In the genomic region with DNA sequence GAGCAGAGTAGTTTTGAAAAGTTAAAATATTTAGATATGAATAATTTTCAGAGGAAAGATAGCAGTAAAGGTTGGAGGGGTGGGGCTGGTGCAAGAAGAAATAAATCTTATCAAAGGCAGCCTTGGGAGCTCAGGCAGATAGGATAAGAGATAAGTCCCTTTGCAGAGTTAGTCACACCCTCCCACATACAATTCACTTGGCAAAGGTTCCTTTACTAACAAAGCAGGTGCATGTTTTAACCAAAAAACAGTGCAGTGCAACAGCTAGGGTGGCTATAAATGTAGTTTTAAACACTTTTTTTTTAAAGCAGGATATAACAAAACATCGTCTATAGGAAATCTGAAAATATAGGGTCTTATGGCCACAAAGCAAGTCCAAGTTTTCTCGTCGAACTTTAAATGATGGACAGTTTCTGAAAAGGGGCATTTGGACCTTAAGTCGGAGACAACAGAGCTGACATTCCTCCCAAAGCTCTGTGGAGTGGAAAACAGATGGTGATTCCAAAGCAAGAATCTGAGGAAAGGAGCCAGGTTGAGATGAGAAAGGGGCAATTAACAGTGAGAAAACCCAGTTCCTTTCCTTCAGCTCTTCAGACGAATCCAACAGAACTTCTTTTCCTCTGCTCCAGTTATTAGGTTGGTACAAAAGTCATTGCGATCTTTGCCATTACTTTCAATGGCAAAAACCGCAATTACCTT, we compare ENCODE assay signal across 12 cellular contexts. TPM values are rescaled to one million over a fixed set of nuclear protein-coding genes. Genes with fewer than 3 reads are reported as not detected.
DNase-seq lines count a peak whose midpoint lies in the region; ATAC-seq, FAIRE-seq and TF ChIP-seq lines count a peak whose summit lies in the region.
"Had no signal": no experiment of that assay in that cellular context is flagged by ENCODE, and none has a peak within 500 bp of the region (broad histone marks: within the 10 kb centered on the region; RNA-seq: fewer than 3 reads in every experiment).

No MANE protein-coding gene starts in this region.

- no peaks in the 10 kb centered on the region for H3K27me3 ChIP-seq in BLaER1
- H3K27me3 ChIP-seq in GM12878 (replicated peaks in 1 of 2; ENCODE audit: control insufficient read depth in 2 of 2, insufficient read depth in 2 of 2, low read length in 1 of 2) = no peaks in the 10 kb centered on the region

- DNase-seq in GM12878 (ENCODE audit: low read depth, low spot score) (no peak), mesothelial cell of epicardium (ENCODE audit: low spot score in 2 of 2, unreplicated experiment in 2 of 2) (no peak), ureter (ENCODE audit: low spot score) (no peak), T-helper 9 cell (no peak)
- DNase-seq in activated T-helper 2 cell treated with anti-CD3 and anti-CD28 coated beads, Interferon-gamma antibody, Interleukin-2, Interleukin-4, amounts not matched to agents 10 μg/mL and 5 μg/mL and 100 μg/mL, durations not matched to agents 14 hours and 24 hours and 36 hours (ENCODE audit: low spot score) = no peak
- DNase-seq: posterior cingulate gyrus; stimulated activated CD4-positive, alpha-beta T cell treated with anti-CD3 and anti-CD28 coated beads, Interleukin-2, amount 100 ng/mL, for 24 hours had no signal

- TF ChIP-seq RAD21 in GM12878 (IDR thresholded peaks at IDR 0.05; ENCODE audit: insufficient read depth, low read depth, low read length) = no peak

- H3K9ac ChIP-seq in BLaER1 (no peak overlapping the region), GM12878 (ENCODE audit: control insufficient read depth, insufficient read depth, low read length) (no peak overlapping the region)

- H3K79me2 ChIP-seq in GM12878 (ENCODE audit: control insufficient read depth, insufficient read depth, low read length) = no peaks in the 10 kb centered on the region

- no peaks in the 10 kb centered on the region for H4K20me1 ChIP-seq in BLaER1
- no peaks in the 10 kb centered on the region for H4K20me1 ChIP-seq in GM12878 (ENCODE audit: control insufficient read depth, insufficient read depth)

- H3K27ac ChIP-seq in BLaER1 (no peak overlapping the region; the same call in 1 of the 2 replicates), HEK293 (ENCODE audit: extremely low read depth, low read depth, low read length) (peak overlapping the region; percentile 44), GM12878 (ENCODE audit: control insufficient read depth, insufficient read depth) (no peak overlapping the region; the same call in 1 of the 2 replicates)

- TF ChIP-seq EP300 in GM12878 (IDR thresholded peaks at IDR 0.05; ENCODE audit: borderline replicate concordance in 1 of 2, control insufficient read depth in 1 of 2, low read depth in 2 of 2, low read length in 2 of 2) = no peak

- H3K27me3 Mint-ChIP-seq in mesothelial cell of epicardium (ENCODE audit: low read depth) = no peaks in the 10 kb centered on the region
- H3K27me3 Mint-ChIP-seq in activated T-helper 2 cell treated with anti-CD3 and anti-CD28 coated beads, Interferon-gamma antibody, Interleukin-2, Interleukin-4, amounts not matched to agents 10 μg/mL and 5 μg/mL and 100 μg/mL, durations not matched to agents 14 hours and 24 hours and 36 hours (ENCODE audit: low read depth) = peaks cover 1% of the 10 kb centered on the region

- CTCF ChIA-PET in HEK293 (lab: Yijun Ruan, JAX) (interaction anchor here (0.6 to 1.2 kb wide), 4 partner anchors 25 to 1532 kb away, joined by 3 to 4 read pairs (median 4); no protein-coding TSS in a partner anchor), GM12878 (lab: Yijun Ruan, JAX) (interaction anchor here (0.9 kb wide), 2 partner anchors 11 to 952 kb away, joined by 3 to 4 read pairs; no protein-coding TSS in a partner anchor)

- H3K4me1 Mint-ChIP-seq in mesothelial cell of epicardium = peaks cover 20% of the 10 kb centered on the region
- peaks cover 25% of the 10 kb centered on the region for H3K4me1 Mint-ChIP-seq in activated T-helper 2 cell treated with anti-CD3 and anti-CD28 coated beads, Interferon-gamma antibody, Interleukin-2, Interleukin-4, amounts not matched to agents 10 μg/mL and 5 μg/mL and 100 μg/mL, durations not matched to agents 14 hours and 24 hours and 36 hours (ENCODE audit: low read depth)

- ATAC-seq in GM12878 (no peak), GM21619 (IDR thresholded peaks at IDR 0.05; ENCODE audit: unreplicated experiment) (no peak)
- ATAC-seq: left lobe of liver had no signal

- H3K4me3 ChIP-seq in BLaER1 (no peak overlapping the region), HEK293 (ENCODE audit: low read depth, low read length) (no peak overlapping the region), GM12878 (no peak overlapping the region)

- no peaks in the 10 kb centered on the region for H3K36me3 ChIP-seq in BLaER1
- no peaks in the 10 kb centered on the region; a peak in 1 of 3 replicates for H3K36me3 ChIP-seq in HEK293 (ENCODE audit: control insufficient read depth in 2 of 2, insufficient read depth in 1 of 2, low read length in 2 of 2)
- H3K36me3 ChIP-seq in GM12878 (ENCODE audit: control insufficient read depth in 2 of 2, insufficient read depth in 2 of 2, low read length in 1 of 2) = no peaks in the 10 kb centered on the region

- H3K36me3 Mint-ChIP-seq in mesothelial cell of epicardium = no peaks in the 10 kb centered on the region
- H3K36me3 Mint-ChIP-seq in activated T-helper 2 cell treated with anti-CD3 and anti-CD28 coated beads, Interferon-gamma antibody, Interleukin-2, Interleukin-4, amounts not matched to agents 10 μg/mL and 5 μg/mL and 100 μg/mL, durations not matched to agents 14 hours and 24 hours and 36 hours (ENCODE audit: low read depth) = no peaks in the 10 kb centered on the region

- TF ChIP-seq CTCF in HEK293 (tag by site-specific recombination; IDR thresholded peaks at IDR 0.05) = no peak
- no peak for TF ChIP-seq CTCF in GM12878 (IDR thresholded peaks at IDR 0.05 in 2 of 3, conservative IDR thresholded peaks at IDR 0.05 in 1 of 3; ENCODE audit: control insufficient read depth in 2 of 3, extremely low read depth in 1 of 3, insufficient read depth in 1 of 3, low read depth in 3 of 3, low read length in 3 of 3)
- no peak for TF ChIP-seq CTCF in mesothelial cell of epicardium (IDR thresholded peaks at IDR 0.05; ENCODE audit: unreplicated experiment)

- 91% methylated on average over 7 of the region's 7 CpGs for WGBS in GM12878 (ENCODE audit: insufficient coverage, insufficient replicate concordance, low lambda C conversion rate, missing lambda C conversion rate)

- intact Hi-C loops in GM12878 (cut with micrococcal nuclease; ENCODE audit: unreplicated experiment) = loop anchor here (2.0 to 5.0 kb wide), 2 partner anchors 38 to 54 kb away; partner anchors contain the start of gene EPHA4
- intact Hi-C loops in activated T-helper 2 cell treated with anti-CD3 and anti-CD28 coated beads, Interferon-gamma antibody, Interleukin-2, Interleukin-4, amounts not matched to agents 10 μg/mL and 5 μg/mL and 100 μg/mL, durations not matched to agents 14 hours and 24 hours and 36 hours (cut with micrococcal nuclease) = loop anchor here (10.0 kb wide), 1 partner anchor 206 kb away; no protein-coding TSS in a partner anchor

- H3K27ac Mint-ChIP-seq in mesothelial cell of epicardium = peak overlapping the region; percentile 1
- H3K27ac Mint-ChIP-seq in activated T-helper 2 cell treated with anti-CD3 and anti-CD28 coated beads, Interferon-gamma antibody, Interleukin-2, Interleukin-4, amounts not matched to agents 10 μg/mL and 5 μg/mL and 100 μg/mL, durations not matched to agents 14 hours and 24 hours and 36 hours = no peak overlapping the region
- H3K27ac Mint-ChIP-seq: activated naive CD4-positive, alpha-beta T cell treated with anti-CD3 and anti-CD28 coated beads for 36 hours had no signal

- H2AFZ ChIP-seq in GM12878 (ENCODE audit: control insufficient read depth, low read depth, low read length) = no peak overlapping the region

- in situ Hi-C loops in GM12878 (cut with MboI) = no loop called here

- RAD21 ChIA-PET in GM12878 (lab: Charles Lee; ENCODE audit: unreplicated experiment) = no interaction called here

- H3K4me2 ChIP-seq in BLaER1 (peak overlapping the region; percentile 61), GM12878 (ENCODE audit: control insufficient read depth, insufficient read depth) (peak overlapping the region; percentile 73; the same call in 1 of the 2 replicates)

- no peak for FAIRE-seq in GM12878 (lab: Jason Lieb, UNC)

- H3K9me3 ChIP-seq in BLaER1 (no peaks in the 10 kb centered on the region), HEK293 (ENCODE audit: control insufficient read depth, insufficient read depth, low read depth, low read length) (no peaks in the 10 kb centered on the region), GM12878 (replicated peaks; ENCODE audit: control insufficient read depth, insufficient read depth, low read length) (no peaks in the 10 kb centered on the region)

- TF ChIP-seq POLR2A in GM12878 (IDR thresholded peaks at IDR 0.05; ENCODE audit: low read depth, low read length) = no peak

- H3K9me3 Mint-ChIP-seq in mesothelial cell of epicardium = no peaks in the 10 kb centered on the region
- no peaks in the 10 kb centered on the region for H3K9me3 Mint-ChIP-seq in activated T-helper 2 cell treated with anti-CD3 and anti-CD28 coated beads, Interferon-gamma antibody, Interleukin-2, Interleukin-4, amounts not matched to agents 10 μg/mL and 5 μg/mL and 100 μg/mL, durations not matched to agents 14 hours and 24 hours and 36 hours
- H3K9me3 Mint-ChIP-seq: activated naive CD4-positive, alpha-beta T cell treated with anti-CD3 and anti-CD28 coated beads for 36 hours had no signal

- SMC1A ChIA-PET in GM12878 (lab: Charles Lee; ENCODE audit: uncharacterized antibody, unreplicated experiment) = interaction anchor here (0.6 kb wide), 1 partner anchor 470 kb away, joined by 3 read pairs; no protein-coding TSS in a partner anchor

- no peak overlapping the region for H3K4me3 Mint-ChIP-seq in mesothelial cell of epicardium
- no peak overlapping the region for H3K4me3 Mint-ChIP-seq in activated T-helper 2 cell treated with anti-CD3 and anti-CD28 coated beads, Interferon-gamma antibody, Interleukin-2, Interleukin-4, amounts not matched to agents 10 μg/mL and 5 μg/mL and 100 μg/mL, durations not matched to agents 14 hours and 24 hours and 36 hours (ENCODE audit: low read depth)
- H3K4me3 Mint-ChIP-seq: activated naive CD4-positive, alpha-beta T cell treated with anti-CD3 and anti-CD28 coated beads for 36 hours had no signal

- POLR2A ChIA-PET in HEK293 (lab: Yijun Ruan, JAX) = interaction anchor here (1.0 to 1.1 kb wide), 2 partner anchors 10 to 52 kb away, joined by 3 to 4 read pairs; no protein-coding TSS in a partner anchor
- POLR2A ChIA-PET in GM12878 (lab: Charles Lee) = no interaction called here

- H3K4me1 ChIP-seq in BLaER1 (peaks cover 46% of the 10 kb centered on the region), HEK293 (ENCODE audit: control insufficient read depth, insufficient read depth, low read length) (peaks cover 34% of the 10 kb centered on the region), GM12878 (ENCODE audit: control insufficient read depth, insufficient read depth, low read length) (peaks cover 27% of the 10 kb centered on the region)

- no TSS peak for BruUV-seq in GM12878 (replicated peaks; lab: Mats Ljungman, UMichigan)

RNA-seq across cellular contexts. Expression of gene EPHA4, which starts 53.0 kb away (rescaled TPM):
- total RNA-seq in GM12878 (2013; cell fraction: nucleolus; rRNA removed) = 0.93 and 1.0 TPM in 2 replicates
- 0.11 and 0.23 TPM in 2 replicates for total RNA-seq in GM12878 (2014; rRNA removed)
- 0.23 and 0.67 TPM in 2 replicates for total RNA-seq in GM12878 (2014; rRNA removed; fragmentation: Illumina TruSeq; extraction: Trizol)
- total RNA-seq in GM12878 (2021) = 0.33 and 0.35 TPM in 2 replicates
- polyA plus RNA-seq in GM12878 (2011; ENCODE audit: low read depth) = 0.24 TPM
- 1.1 and 1.5 TPM in 2 replicates for polyA plus RNA-seq in GM12878 (2011; rRNA removed)
- 1.3 and 1.6 TPM in 2 replicates for polyA plus RNA-seq in GM12878 (2011; cell fraction: cytosol; rRNA removed)
- polyA plus RNA-seq in GM12878 (2011; cell fraction: nucleus; rRNA removed) = 1.1 and 1.5 TPM in 2 replicates
- 0.35 and 0.42 TPM in 2 replicates for polyA plus RNA-seq in GM12878 (2012)
- 0.50 TPM in 1 of 2 replicates, not detected in the other for polyA plus RNA-seq in GM12878 (2014; fragmentation: Illumina TruSeq; extraction: Trizol)
- polyA plus RNA-seq in GM12878 (2014; fragmentation: Nextera tagmentation; extraction: Ambion mirVana) = under 1 TPM in 1 of 2 experiments, not detected in 1; 0.16 TPM
- 0.06 and 0.14 TPM in 2 replicates for polyA plus RNA-seq in GM12878 (2014; rRNA removed)
- under 1 TPM; 0.08 to 0.74 TPM for polyA plus RNA-seq in GM12878 (2016; fragmentation: Nextera tagmentation; extraction: Ambion mirVana)
- polyA minus RNA-seq in GM12878 (2011; rRNA and poly(A)+ RNA removed) = 1.4 and 2.3 TPM in 2 replicates
- 0.94 and 1.8 TPM in 2 replicates for polyA minus RNA-seq in GM12878 (2011; cell fraction: cytosol; rRNA and poly(A)+ RNA removed)
- 2.3 and 4.2 TPM in 2 replicates for polyA minus RNA-seq in GM12878 (2011; cell fraction: nucleus; rRNA and poly(A)+ RNA removed)
- total RNA-seq in mesothelial cell of epicardium = 20.5 to 20.9 TPM (median 20.6 TPM) in 3 replicates
- 32.6 TPM for total RNA-seq in ureter
- 0.67 and 1.2 TPM in 2 replicates for total RNA-seq in activated T-helper 2 cell treated with anti-CD3 and anti-CD28 coated beads, Interferon-gamma antibody, Interleukin-2, Interleukin-4, amounts not matched to agents 10 μg/mL and 5 μg/mL and 100 μg/mL, durations not matched to agents 14 hours and 24 hours and 36 hours
